In genomic region chr16:77376358-77376757, GRCh38 we compare ENCODE assay signal across 14 cellular contexts. TPM values are rescaled to one million over a fixed set of nuclear protein-coding genes. Genes with fewer than 3 reads are reported as not detected.
DNase-seq lines count a peak whose midpoint lies in the region; ATAC-seq and TF ChIP-seq lines count a peak whose summit lies in the region.
"Had no signal": no experiment of that assay in that cellular context is flagged by ENCODE, and none has a peak within 500 bp of the region (broad histone marks: within the 10 kb centered on the region; RNA-seq: fewer than 3 reads in every experiment).

No MANE protein-coding gene starts in this region.

- H3K27ac Mint-ChIP-seq in endothelial cell (ENCODE audit: unreplicated experiment): no peak overlapping the region
- H3K27ac Mint-ChIP-seq in Caco-2 (ENCODE audit: unreplicated experiment): no peak overlapping the region
- H3K27ac Mint-ChIP-seq: activated T-helper 17 cell treated with anti-CD3 and anti-CD28 coated beads, Interleukin-2, amount 50 U/mL, for 72 hours had no signal

- H3K4me3 Mint-ChIP-seq in endothelial cell (ENCODE audit: unreplicated experiment): no peak overlapping the region
- H3K4me3 Mint-ChIP-seq in Caco-2 (ENCODE audit: unreplicated experiment): no peak overlapping the region
- H3K4me3 Mint-ChIP-seq: activated T-helper 17 cell treated with anti-CD3 and anti-CD28 coated beads, Interleukin-2, amount 50 U/mL, for 72 hours had no signal

- TF ChIP-seq CTCF in A673 (conservative IDR thresholded peaks at IDR 0.05; ENCODE audit: low read depth, low read length): peak; percentile 40
- peak; percentile 14 for TF ChIP-seq CTCF in DND-41 (IDR thresholded peaks at IDR 0.05; ENCODE audit: borderline replicate concordance, extremely low read depth, low read length, poor library complexity, severe bottlenecking)
- TF ChIP-seq CTCF in endothelial cell (IDR thresholded peaks at IDR 0.05; ENCODE audit: unreplicated experiment): peak; percentile 35
- TF ChIP-seq CTCF in Caco-2 (IDR thresholded peaks at IDR 0.05; ENCODE audit: insufficient read depth in 1 of 2, low read depth in 1 of 2, low read length in 1 of 2, severe bottlenecking in 1 of 2, unreplicated experiment in 1 of 2): peak in 1 of 2 experiments; percentile 18

- H3K4me1 Mint-ChIP-seq in endothelial cell (ENCODE audit: unreplicated experiment): no peaks in the 10 kb centered on the region
- peaks cover 29% of the 10 kb centered on the region for H3K4me1 Mint-ChIP-seq in Caco-2 (ENCODE audit: low read depth, unreplicated experiment)
- H3K4me1 Mint-ChIP-seq: activated T-helper 17 cell treated with anti-CD3 and anti-CD28 coated beads, Interleukin-2, amount 50 U/mL, for 72 hours had no signal

- no peak overlapping the region for H3K4me2 ChIP-seq in DND-41 (ENCODE audit: insufficient read depth, low read length)

- H3K4me3 ChIP-seq in A673 (ENCODE audit: low read depth, low read length, poor library complexity, severe bottlenecking) (no peak overlapping the region), DND-41 (ENCODE audit: low read depth in 1 of 2, low read length in 2 of 2) (no peak overlapping the region), Caco-2 (ENCODE audit: low read depth, low read length) (no peak overlapping the region)
- no peak overlapping the region for H3K4me3 ChIP-seq in Jurkat, Clone E6-1 (ENCODE audit: low read length)
- H3K4me3 ChIP-seq: body of pancreas, stomach had no signal

- H3K36me3 Mint-ChIP-seq in endothelial cell (ENCODE audit: low read depth, unreplicated experiment) (no peaks in the 10 kb centered on the region), Caco-2 (ENCODE audit: insufficient read depth, unreplicated experiment) (no peaks in the 10 kb centered on the region)

- no peak overlapping the region for H2AFZ ChIP-seq in DND-41 (ENCODE audit: low read depth, low read length)

- H3K9me3 ChIP-seq in A673 (ENCODE audit: low read depth, low read length, poor library complexity, severe bottlenecking): no peaks in the 10 kb centered on the region
- no peaks in the 10 kb centered on the region for H3K9me3 ChIP-seq in DND-41 (ENCODE audit: insufficient read depth, low read length, severe bottlenecking)
- no peaks in the 10 kb centered on the region for H3K9me3 ChIP-seq in Caco-2
- H3K9me3 ChIP-seq: body of pancreas, stomach had no signal

- H3K4me1 ChIP-seq in A673 (ENCODE audit: insufficient read depth, low read length, poor library complexity, severe bottlenecking) (no peaks in the 10 kb centered on the region), DND-41 (ENCODE audit: insufficient read depth, low read length) (no peaks in the 10 kb centered on the region), Caco-2 (peaks cover 31% of the 10 kb centered on the region)
- H3K4me1 ChIP-seq: stomach had no signal

- H3K79me2 ChIP-seq in DND-41 (ENCODE audit: insufficient read depth, low read length): no peaks in the 10 kb centered on the region

- H3K36me3 ChIP-seq in A673 (ENCODE audit: insufficient read depth, low read length, poor library complexity, severe bottlenecking) (no peaks in the 10 kb centered on the region), DND-41 (ENCODE audit: insufficient read depth, low read length) (no peaks in the 10 kb centered on the region), Caco-2 (ENCODE audit: control insufficient read depth, insufficient read depth, low read length) (no peaks in the 10 kb centered on the region)
- H3K36me3 ChIP-seq: stomach had no signal

- no peak overlapping the region for H3K9ac ChIP-seq in DND-41 (ENCODE audit: low read depth, low read length)

- no peaks in the 10 kb centered on the region for H4K20me1 ChIP-seq in DND-41 (ENCODE audit: insufficient read depth, low read length)

- no peak overlapping the region for H3K27ac ChIP-seq in A673 (ENCODE audit: low read depth, low read length, poor library complexity, severe bottlenecking)
- no peak overlapping the region for H3K27ac ChIP-seq in DND-41 (ENCODE audit: low read length)
- H3K27ac ChIP-seq: body of pancreas, stomach had no signal

- intact Hi-C loops in A673 (cut with micrococcal nuclease; ENCODE audit: unreplicated experiment): no loop called here
- intact Hi-C loops in Caco-2 (cut with micrococcal nuclease; ENCODE audit: unreplicated experiment): no loop called here

- H3K9me3 Mint-ChIP-seq in endothelial cell (ENCODE audit: unreplicated experiment): no peaks in the 10 kb centered on the region
- peaks cover 9% of the 10 kb centered on the region for H3K9me3 Mint-ChIP-seq in Caco-2 (ENCODE audit: unreplicated experiment)
- H3K9me3 Mint-ChIP-seq: activated T-helper 17 cell treated with anti-CD3 and anti-CD28 coated beads, Interleukin-2, amount 50 U/mL, for 72 hours had no signal

- DNase-seq in A673 (ENCODE audit: low spot score) (peak; percentile 10), DND-41 (no peak), endothelial cell (ENCODE audit: low spot score) (no peak), SW 1271 (lab: John Stamatoyannopoulos, UW) (no peak), Caco-2 (no peak), Ammon's horn (ENCODE audit: low spot score) (no peak)
- peak; percentile 25 for DNase-seq in Jurkat, Clone E6-1 (ENCODE audit: low read depth, low spot score)
- DNase-seq: body of pancreas, NCI-H2171 treated with DMSO at 0.1 percent for 48 hours, stomach had no signal

- POLR2A ChIA-PET in A673 (lab: Charles Lee; ENCODE audit: low non-redundant PET) (no interaction called here), Caco-2 (lab: Charles Lee) (no interaction called here)

- H3K27me3 ChIP-seq in A673 (replicated peaks; ENCODE audit: insufficient read depth, low read depth, low read length, poor library complexity) (peaks cover 15% of the 10 kb centered on the region), DND-41 (ENCODE audit: insufficient read depth, low read length, poor library complexity) (no peaks in the 10 kb centered on the region), Caco-2 (replicated peaks; ENCODE audit: control insufficient read depth, insufficient read depth, low read length) (no peaks in the 10 kb centered on the region)
- H3K27me3 ChIP-seq: body of pancreas, stomach had no signal

- ATAC-seq in DND-41 (ENCODE audit: insufficient read depth, low read depth) (no peak), GM18520 (IDR thresholded peaks at IDR 0.05; ENCODE audit: unreplicated experiment) (no peak)
- ATAC-seq: activated T-helper 17 cell treated with anti-CD3 and anti-CD28 coated beads, Interleukin-2, amount 50 U/mL, for 72 hours; body of pancreas; esophagus mucosa had no signal

- BruUV-seq in A673 (replicated peaks; lab: Mats Ljungman, UMichigan) (no TSS peak), Caco-2 (replicated peaks; lab: Mats Ljungman, UMichigan) (no TSS peak)

- H3K27me3 Mint-ChIP-seq in endothelial cell (ENCODE audit: unreplicated experiment): no peaks in the 10 kb centered on the region
- H3K27me3 Mint-ChIP-seq in Caco-2 (ENCODE audit: insufficient read depth, unreplicated experiment): no peaks in the 10 kb centered on the region

- CTCF ChIA-PET in A673 (lab: Charles Lee): no interaction called here
- CTCF ChIA-PET in Caco-2 (lab: Charles Lee): no interaction called here

RNA-seq across cellular contexts. Expression of gene ADAMTS18, which starts 58.5 kb away (rescaled TPM):
- total RNA-seq in A673 (2021): not detected in 2 replicates
- not detected for polyA plus RNA-seq in Jurkat, Clone E6-1 (2012; ENCODE audit: insufficient read depth, insufficient read length)
- total RNA-seq in endothelial cell (ENCODE audit: unreplicated experiment): 0.69 TPM
- total RNA-seq in Caco-2 (2022): 0.29 and 0.65 TPM in 2 replicates
- total RNA-seq: activated T-helper 17 cell treated with anti-CD3 and anti-CD28 coated beads, Interleukin-2, amount 50 U/mL, for 72 hours; esophagus mucosa; mononuclear cell had no signal
- polyA plus RNA-seq: stomach had no signal

Comparison
In these comparisons a context has a peak if more than half of its experiments do, and no peak if none do; other contexts are left out.
1. DNase-seq: peak in A673 (single experiment) and Jurkat, Clone E6-1 (single experiment); none in DND-41 (single experiment), endothelial cell (single experiment), SW 1271 (0 of 2), Caco-2 (0 of 2) and Ammon's horn (single experiment).